In the genomic region with DNA sequence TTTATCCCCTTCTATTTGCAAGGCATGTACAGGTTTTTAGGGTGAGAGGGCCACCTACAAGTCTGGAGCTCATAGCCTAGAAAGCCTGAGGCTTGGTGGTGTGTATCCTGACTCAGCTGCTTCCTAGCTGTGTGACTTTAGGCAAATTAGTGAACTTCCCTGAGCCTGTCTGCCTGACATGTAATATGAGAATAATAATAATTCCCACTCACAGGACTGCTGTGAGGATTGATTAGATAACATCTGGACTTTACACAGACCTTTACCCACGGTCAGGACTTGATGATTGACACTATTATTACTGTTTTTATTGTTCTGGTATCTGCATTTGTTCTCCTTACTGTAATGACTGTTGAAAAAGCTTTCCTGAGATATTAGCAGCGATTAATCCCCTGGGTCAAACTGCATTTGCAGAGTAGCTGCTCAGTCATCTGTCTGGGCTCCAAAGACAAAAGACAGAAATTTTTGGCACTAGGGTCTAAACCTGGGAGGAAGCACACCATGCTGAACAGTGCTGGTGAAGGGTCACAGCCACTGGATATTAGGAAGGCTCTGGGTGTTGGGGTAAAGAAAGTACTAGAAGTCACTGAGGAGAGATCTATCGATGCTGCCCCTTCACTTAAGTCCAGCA, we compare ENCODE assay signal across 14 cellular contexts.
DNase-seq lines count a peak whose midpoint lies in the region; TF ChIP-seq lines count a peak whose summit lies in the region.
"Had no signal": no experiment of that assay in that cellular context is flagged by ENCODE, and none has a peak within 500 bp of the region (broad histone marks: within the 10 kb centered on the region; RNA-seq: fewer than 3 reads in every experiment).

No MANE protein-coding gene starts in this region.

- POLR2A ChIA-PET in A673 (lab: Charles Lee; ENCODE audit: low non-redundant PET) = no interaction called here

- BruUV-seq in A673 (replicated peaks; lab: Mats Ljungman, UMichigan) = no TSS peak

- H3K36me3 ChIP-seq in A673 (ENCODE audit: insufficient read depth, low read length, poor library complexity, severe bottlenecking) (no peaks in the 10 kb centered on the region), SJSA1 (no peaks in the 10 kb centered on the region), muscle layer of colon (ENCODE audit: insufficient read depth, low read length) (no peaks in the 10 kb centered on the region)
- H3K36me3 ChIP-seq: upper lobe of right lung had no signal

- no peaks in the 10 kb centered on the region for H3K27me3 ChIP-seq in A673 (replicated peaks; ENCODE audit: insufficient read depth, low read depth, low read length, poor library complexity)
- no peaks in the 10 kb centered on the region for H3K27me3 ChIP-seq in SJSA1 (replicated peaks)
- H3K27me3 ChIP-seq in muscle layer of colon (ENCODE audit: control insufficient read depth in 1 of 2, insufficient read depth in 2 of 2, low read length in 2 of 2) = no peaks in the 10 kb centered on the region
- H3K27me3 ChIP-seq: upper lobe of right lung had no signal

- intact Hi-C loops in A673 (cut with micrococcal nuclease; ENCODE audit: unreplicated experiment) = no loop called here

- H3K4me3 ChIP-seq in A673 (ENCODE audit: low read depth, low read length, poor library complexity, severe bottlenecking) = no peak overlapping the region
- no peak overlapping the region for H3K4me3 ChIP-seq in SJSA1
- no peak overlapping the region for H3K4me3 ChIP-seq in fibroblast of mammary gland (ENCODE audit: control insufficient read depth, low read depth, low read length)
- no peak overlapping the region for H3K4me3 ChIP-seq in muscle layer of colon (ENCODE audit: low read depth in 1 of 2, low read length in 2 of 2)
- H3K4me3 ChIP-seq: mucosa of descending colon, upper lobe of right lung had no signal

- no peak for DNase-seq in A673 (ENCODE audit: low spot score)
- DNase-seq in SJSA1 (ENCODE audit: low read depth in 1 of 2, low spot score in 2 of 2) = no peak
- DNase-seq in fibroblast of mammary gland (ENCODE audit: low read depth) = peak; percentile 56
- DNase-seq in NCI-H2227 treated with DMSO at 0.1 percent for 48 hours (lab: John Stamatoyannopoulos, UW) = no peak
- no peak for DNase-seq in DMS153 treated with DMSO at 0.1 percent for 48 hours (lab: John Stamatoyannopoulos, UW; ENCODE audit: unreplicated experiment)
- DNase-seq in NCI-H1092 (lab: John Stamatoyannopoulos, UW) = no peak
- DNase-seq in cerebellum (ENCODE audit: low spot score) = no peak
- DNase-seq: activated naive CD8-positive, alpha-beta T cell treated with anti-CD3 and anti-CD28 coated beads, Interleukin-2, amount 10 ng/mL, durations not matched to agents 7 days and 5 days; DMS79 treated with DMSO at 0.1 percent for 48 hours; mucosa of descending colon; retina; upper lobe of right lung had no signal

- no peak for TF ChIP-seq CTCF in A673 (conservative IDR thresholded peaks at IDR 0.05; ENCODE audit: low read depth, low read length)
- no peak for TF ChIP-seq CTCF in fibroblast of mammary gland (conservative IDR thresholded peaks at IDR 0.05; ENCODE audit: control insufficient read depth, insufficient read depth, low read depth, low read length)

- CTCF ChIA-PET in A673 (lab: Charles Lee) = no interaction called here

- H3K4me1 ChIP-seq in A673 (ENCODE audit: insufficient read depth, low read length, poor library complexity, severe bottlenecking) (peaks cover 31% of the 10 kb centered on the region), SJSA1 (replicated peaks) (peaks cover 34% of the 10 kb centered on the region), muscle layer of colon (ENCODE audit: insufficient read depth, low read length) (peaks cover 34% of the 10 kb centered on the region)

- H3K9me3 ChIP-seq in A673 (ENCODE audit: low read depth, low read length, poor library complexity, severe bottlenecking) (no peaks in the 10 kb centered on the region), SJSA1 (replicated peaks) (no peaks in the 10 kb centered on the region), muscle layer of colon (ENCODE audit: low read length) (no peaks in the 10 kb centered on the region)
- H3K9me3 ChIP-seq: mucosa of descending colon, upper lobe of right lung had no signal

- no peak overlapping the region for H3K9ac ChIP-seq in muscle layer of colon (ENCODE audit: low read length)

- H3K27ac ChIP-seq in A673 (ENCODE audit: low read depth, low read length, poor library complexity, severe bottlenecking) (peak overlapping the region; percentile 74), SJSA1 (peak overlapping the region; percentile 90), muscle layer of colon (ENCODE audit: low read depth, low read length) (peak overlapping the region; percentile 82)
- H3K27ac ChIP-seq: upper lobe of right lung, VCaP had no signal
